13 cellular contexts compared by ENCODE assay signal in the genomic region with DNA sequence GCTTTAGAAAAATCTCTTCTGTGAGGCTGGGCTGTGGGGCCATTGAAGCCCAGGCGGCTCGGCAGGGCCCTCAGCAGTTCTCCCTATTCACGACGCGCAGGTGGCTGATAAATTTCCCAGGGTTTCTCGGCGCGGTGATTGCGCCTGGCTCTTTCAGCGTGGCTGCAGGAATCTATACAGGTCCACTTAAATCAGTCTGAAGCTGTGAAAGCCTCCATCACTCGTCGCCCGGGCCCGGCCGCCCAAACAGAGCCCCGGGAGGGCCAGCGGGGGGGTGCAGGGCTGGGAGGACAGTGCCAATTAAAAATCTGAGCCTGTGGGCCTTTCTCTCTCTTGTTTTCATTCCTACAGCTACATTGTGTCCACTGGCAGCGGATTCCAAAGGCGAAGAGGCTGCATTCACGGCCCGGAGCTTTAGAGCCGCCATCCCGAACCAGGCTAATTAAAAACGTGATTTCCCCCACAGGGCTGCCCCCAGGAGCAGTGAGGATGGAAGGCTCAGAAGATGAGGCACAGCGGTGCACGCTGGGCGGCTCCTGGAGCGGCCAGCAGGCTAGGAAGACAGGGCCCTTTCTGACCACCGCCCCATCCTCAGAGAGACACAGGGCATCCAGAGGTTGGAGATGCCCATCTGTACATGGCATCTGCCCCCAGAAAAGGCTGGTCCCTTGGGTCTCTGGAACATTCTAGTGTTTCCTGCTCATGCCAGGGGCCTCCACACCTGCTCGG.
DNase-seq lines count a peak whose midpoint lies in the region; ATAC-seq and TF ChIP-seq lines count a peak whose summit lies in the region.
"Had no signal": no experiment of that assay in that cellular context is flagged by ENCODE, and none has a peak within 500 bp of the region (broad histone marks: within the 10 kb centered on the region; RNA-seq: fewer than 3 reads in every experiment).

No MANE protein-coding gene starts in this region.

- intact Hi-C loops in CD14-positive monocyte (cut with micrococcal nuclease) (loop anchor here (5.0 to 10.0 kb wide), 3 partner anchors 39 to 271 kb away; a partner anchor contains a TSS), colonic mucosa (cut with DNase I) (no loop called here)

- no peak overlapping the region for H3K4me3 Mint-ChIP-seq in CD14-positive monocyte
- H3K4me3 Mint-ChIP-seq in naive thymus-derived CD8-positive, alpha-beta T cell, result no peak overlapping the region
- H3K4me3 Mint-ChIP-seq: activated CD8-positive, alpha-beta T cell treated with anti-CD3 and anti-CD28 coated beads, Interleukin-2, amount 10 ng/mL, durations not matched to agents 7 days and 5 days had no signal

- H3K27ac Mint-ChIP-seq in CD14-positive monocyte, result peak overlapping the region in 5 of 7 donors; percentile 50 to 99 (median 98)
- H3K27ac Mint-ChIP-seq in naive thymus-derived CD8-positive, alpha-beta T cell, result peak overlapping the region in 6 of 10 donors; percentile 41 to 99 (median 72)

- H3K36me3 ChIP-seq in colonic mucosa, result no peaks in the 10 kb centered on the region
- H3K36me3 ChIP-seq: adrenal gland had no signal

- H3K9ac ChIP-seq in colonic mucosa (ENCODE audit: low read depth in 2 of 2, low read length in 2 of 2), result no peak overlapping the region

- TF ChIP-seq CTCF in CD14-positive monocyte (IDR thresholded peaks at IDR 0.05), result no peak
- TF ChIP-seq CTCF in colonic mucosa (IDR thresholded peaks at IDR 0.05), result no peak

- peaks cover 95% of the 10 kb centered on the region for H3K4me1 Mint-ChIP-seq in CD14-positive monocyte
- H3K4me1 Mint-ChIP-seq in naive thymus-derived CD8-positive, alpha-beta T cell, result peaks cover 29 to 98% (median 65%) of the 10 kb centered on the region in 4 donors

- peaks cover 22% of the 10 kb centered on the region for H3K4me1 ChIP-seq in colonic mucosa

- no peak overlapping the region for H3K4me3 ChIP-seq in colonic mucosa
- H3K4me3 ChIP-seq: adrenal gland had no signal

- H3K9me3 Mint-ChIP-seq in CD14-positive monocyte, result peaks cover 0 to 3% (median 0%) of the 10 kb centered on the region in 7 donors
- H3K9me3 Mint-ChIP-seq in naive thymus-derived CD8-positive, alpha-beta T cell, result no peaks in the 10 kb centered on the region

- H3K27me3 ChIP-seq in colonic mucosa, result no peaks in the 10 kb centered on the region
- H3K27me3 ChIP-seq: adrenal gland had no signal

- DNase-seq in CD14-positive monocyte (ENCODE audit: low spot score) (no peak), NCI-H1092 (lab: John Stamatoyannopoulos, UW) (peak; percentile 14), caudate nucleus (lab: John Stamatoyannopoulos, UW) (no peak), colonic mucosa (no peak), OCI-M2 (lab: John Stamatoyannopoulos, UW; ENCODE audit: unreplicated experiment) (no peak)
- DNase-seq in naive thymus-derived CD8-positive, alpha-beta T cell, result no peak
- DNase-seq: activated CD8-positive, alpha-beta T cell treated with anti-CD3 and anti-CD28 coated beads, Interleukin-2, amount 10 ng/mL, durations not matched to agents 7 days and 5 days; adrenal gland; KG1; PC-3; stimulated activated CD4-positive, alpha-beta T cell treated with anti-CD3 and anti-CD28 coated beads, Interleukin-12 subunit alpha, Interleukin-12 subunit beta, amount 100 ng/mL, for 4 hours had no signal

- H3K36me3 Mint-ChIP-seq in CD14-positive monocyte, result peaks cover 17 to 42% of the 10 kb centered on the region in 2 donors
- no peaks in the 10 kb centered on the region for H3K36me3 Mint-ChIP-seq in naive thymus-derived CD8-positive, alpha-beta T cell

- H3K27ac ChIP-seq in caudate nucleus (ENCODE audit: low read depth, low read length) (peak overlapping the region; percentile 72), colonic mucosa (no peak overlapping the region)

- H3K27me3 Mint-ChIP-seq in CD14-positive monocyte (ENCODE audit: low read depth in 3 of 3), result peaks cover 0 to 2% (median 0%) of the 10 kb centered on the region in 3 donors
- H3K27me3 Mint-ChIP-seq in naive thymus-derived CD8-positive, alpha-beta T cell, result no peaks in the 10 kb centered on the region

- POLR2A ChIA-PET in naive thymus-derived CD8-positive, alpha-beta T cell (lab: Charles Lee), result interaction anchor here (0.9 to 2.0 kb wide), 3 partner anchors 11 to 98 kb away, joined by 3 to 8 read pairs (median 4); no protein-coding TSS in a partner anchor

- H3K9me3 ChIP-seq in colonic mucosa, result no peaks in the 10 kb centered on the region
- H3K9me3 ChIP-seq: adrenal gland had no signal

- no peak for ATAC-seq in naive thymus-derived CD8-positive, alpha-beta T cell
- ATAC-seq in GM19023 (IDR thresholded peaks at IDR 0.05; ENCODE audit: unreplicated experiment) (no peak), GM19467 (IDR thresholded peaks at IDR 0.05; ENCODE audit: unreplicated experiment) (no peak)
- ATAC-seq: activated CD8-positive, alpha-beta T cell treated with anti-CD3 and anti-CD28 coated beads, Interleukin-2, amount 10 ng/mL, durations not matched to agents 7 days and 5 days; PC-3 had no signal
